Comparison of ENCODE assay signal across 25 cellular contexts in genomic region chr6:24240380-24240779, GRCh38.
"Had no signal": no experiment of that assay in that cellular context is flagged by ENCODE, and none has a peak within 500 bp of the region (broad histone marks: within the 10 kb centered on the region; RNA-seq: fewer than 3 reads in every experiment).

No MANE protein-coding gene starts in this region.

- H3K4me3 ChIP-seq: coronary artery, dorsolateral prefrontal cortex, esophagus muscularis mucosa, gastroesophageal sphincter, heart left ventricle, hepatocyte, left ventricle myocardium inferior, lower lobe of right lung, mucosa of descending colon had no signal

- H3K79me2 ChIP-seq: hepatocyte had no signal

- H3K4me1 ChIP-seq: foreskin keratinocyte, gastroesophageal sphincter, heart left ventricle, left ventricle myocardium inferior, lower lobe of right lung had no signal

- H3K9me3 ChIP-seq: esophagus muscularis mucosa, gastroesophageal sphincter, heart left ventricle, left ventricle myocardium inferior, lower lobe of right lung, mucosa of descending colon had no signal

- ATAC-seq: foreskin keratinocyte, gastroesophageal sphincter, heart left ventricle, left lobe of liver, lower lobe of right lung had no signal

- H3K36me3 ChIP-seq: esophagus muscularis mucosa, gastroesophageal sphincter, heart left ventricle, left ventricle myocardium inferior, lower lobe of right lung had no signal

- H3K4me2 ChIP-seq: hepatocyte had no signal

- H3K27me3 ChIP-seq: dorsolateral prefrontal cortex, esophagus muscularis mucosa, foreskin keratinocyte, gastroesophageal sphincter, heart left ventricle, hepatocyte had no signal

- H2AFZ ChIP-seq: hepatocyte had no signal

- DNase-seq: dermis blood vessel endothelial cell; dorsolateral prefrontal cortex; effector CD4-positive, alpha-beta T cell; effector memory CD4-positive, alpha-beta T cell; foreskin keratinocyte; heart left ventricle; hypothalamus; immature natural killer cell; islet precursor cell; kidney; kidney glomerular epithelial cell; left colon; left ventricle myocardium inferior; lower lobe of right lung; mesenchymal stem cell; naive B cell had no signal

- H3K27ac ChIP-seq: coronary artery, dorsolateral prefrontal cortex, esophagus muscularis mucosa, foreskin keratinocyte, gastroesophageal sphincter, heart left ventricle, hepatocyte, left ventricle myocardium inferior, lower lobe of right lung had no signal

- FAIRE-seq: colon, endothelial cell of umbilical vein, frontal cortex, kidney had no signal
